Comparison of ENCODE assay signal across 1 cellular context in genomic region chr7:33108931-33109757, GRCh38.
TF ChIP-seq lines count a peak whose summit lies in the region.

Gene RP9 (minus strand): TSS chr7:33109404. CDS start chr7:33109372, 32 bp downstream.

TF ChIP-seq in HepG2, 621 proteins besides CTCF, POLR2A, EP300 and RAD21 (continued from another document and continues in another):
- TF ChIP-seq, protein P1, sequence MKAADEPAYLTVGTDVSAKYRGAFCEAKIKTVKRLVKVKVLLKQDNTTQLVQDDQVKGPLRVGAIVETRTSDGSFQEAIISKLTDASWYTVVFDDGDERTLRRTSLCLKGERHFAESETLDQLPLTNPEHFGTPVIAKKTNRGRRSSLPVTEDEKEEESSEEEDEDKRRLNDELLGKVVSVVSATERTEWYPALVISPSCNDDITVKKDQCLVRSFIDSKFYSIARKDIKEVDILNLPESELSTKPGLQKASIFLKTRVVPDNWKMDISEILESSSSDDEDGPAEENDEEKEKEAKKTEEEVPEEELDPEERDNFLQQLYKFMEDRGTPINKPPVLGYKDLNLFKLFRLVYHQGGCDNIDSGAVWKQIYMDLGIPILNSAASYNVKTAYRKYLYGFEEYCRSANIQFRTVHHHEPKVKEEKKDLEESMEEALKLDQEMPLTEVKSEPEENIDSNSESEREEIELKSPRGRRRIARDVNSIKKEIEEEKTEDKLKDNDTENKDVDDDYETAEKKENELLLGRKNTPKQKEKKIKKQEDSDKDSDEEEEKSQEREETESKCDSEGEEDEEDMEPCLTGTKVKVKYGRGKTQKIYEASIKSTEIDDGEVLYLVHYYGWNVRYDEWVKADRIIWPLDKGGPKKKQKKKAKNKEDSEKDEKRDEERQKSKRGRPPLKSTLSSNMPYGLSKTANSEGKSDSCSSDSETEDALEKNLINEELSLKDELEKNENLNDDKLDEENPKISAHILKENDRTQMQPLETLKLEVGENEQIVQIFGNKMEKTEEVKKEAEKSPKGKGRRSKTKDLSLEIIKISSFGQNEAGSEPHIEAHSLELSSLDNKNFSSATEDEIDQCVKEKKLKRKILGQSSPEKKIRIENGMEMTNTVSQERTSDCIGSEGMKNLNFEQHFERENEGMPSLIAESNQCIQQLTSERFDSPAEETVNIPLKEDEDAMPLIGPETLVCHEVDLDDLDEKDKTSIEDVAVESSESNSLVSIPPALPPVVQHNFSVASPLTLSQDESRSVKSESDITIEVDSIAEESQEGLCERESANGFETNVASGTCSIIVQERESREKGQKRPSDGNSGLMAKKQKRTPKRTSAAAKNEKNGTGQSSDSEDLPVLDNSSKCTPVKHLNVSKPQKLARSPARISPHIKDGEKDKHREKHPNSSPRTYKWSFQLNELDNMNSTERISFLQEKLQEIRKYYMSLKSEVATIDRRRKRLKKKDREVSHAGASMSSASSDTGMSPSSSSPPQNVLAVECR (CRISPR knock-in tag; IDR thresholded peaks at IDR 0.05; ENCODE audit: borderline replicate concordance), result peak; percentile 72; the same call in 1 of the 2 replicates
- no peak for TF ChIP-seq LCORL (IDR thresholded peaks at IDR 0.05)
- TF ChIP-seq LCORL (CRISPR knock-in tag; IDR thresholded peaks at IDR 0.05), result peak; percentile 55; the same call in 1 of the 2 replicates
- TF ChIP-seq NR2C2 (CRISPR knock-in tag; IDR thresholded peaks at IDR 0.05; ENCODE audit: borderline replicate concordance), result no peak
- TF ChIP-seq MED8 (CRISPR knock-in tag; IDR thresholded peaks at IDR 0.05; ENCODE audit: insufficient replicate concordance), result no peak
- peak; percentile 27; the same call in 1 of the 2 replicates for TF ChIP-seq PHF20 (CRISPR knock-in tag; IDR thresholded peaks at IDR 0.05)
- no peak for TF ChIP-seq STAT5B (CRISPR knock-in tag; IDR thresholded peaks at IDR 0.05)
- TF ChIP-seq MED13 (CRISPR knock-in tag; IDR thresholded peaks at IDR 0.05), result peak; percentile 28; the same call in 1 of the 2 replicates
- no peak for TF ChIP-seq MEIS2 (CRISPR knock-in tag; IDR thresholded peaks at IDR 0.05)
- no peak for TF ChIP-seq SP1 (IDR thresholded peaks at IDR 0.05)
- TF ChIP-seq SP1 (CRISPR knock-in tag; IDR thresholded peaks at IDR 0.05), result no peak
- TF ChIP-seq HMG20B (CRISPR knock-in tag; conservative IDR thresholded peaks at IDR 0.05), result no peak
- TF ChIP-seq ZNF878 (CRISPR knock-in tag; IDR thresholded peaks at IDR 0.05), result no peak
- TF ChIP-seq, protein P2, sequence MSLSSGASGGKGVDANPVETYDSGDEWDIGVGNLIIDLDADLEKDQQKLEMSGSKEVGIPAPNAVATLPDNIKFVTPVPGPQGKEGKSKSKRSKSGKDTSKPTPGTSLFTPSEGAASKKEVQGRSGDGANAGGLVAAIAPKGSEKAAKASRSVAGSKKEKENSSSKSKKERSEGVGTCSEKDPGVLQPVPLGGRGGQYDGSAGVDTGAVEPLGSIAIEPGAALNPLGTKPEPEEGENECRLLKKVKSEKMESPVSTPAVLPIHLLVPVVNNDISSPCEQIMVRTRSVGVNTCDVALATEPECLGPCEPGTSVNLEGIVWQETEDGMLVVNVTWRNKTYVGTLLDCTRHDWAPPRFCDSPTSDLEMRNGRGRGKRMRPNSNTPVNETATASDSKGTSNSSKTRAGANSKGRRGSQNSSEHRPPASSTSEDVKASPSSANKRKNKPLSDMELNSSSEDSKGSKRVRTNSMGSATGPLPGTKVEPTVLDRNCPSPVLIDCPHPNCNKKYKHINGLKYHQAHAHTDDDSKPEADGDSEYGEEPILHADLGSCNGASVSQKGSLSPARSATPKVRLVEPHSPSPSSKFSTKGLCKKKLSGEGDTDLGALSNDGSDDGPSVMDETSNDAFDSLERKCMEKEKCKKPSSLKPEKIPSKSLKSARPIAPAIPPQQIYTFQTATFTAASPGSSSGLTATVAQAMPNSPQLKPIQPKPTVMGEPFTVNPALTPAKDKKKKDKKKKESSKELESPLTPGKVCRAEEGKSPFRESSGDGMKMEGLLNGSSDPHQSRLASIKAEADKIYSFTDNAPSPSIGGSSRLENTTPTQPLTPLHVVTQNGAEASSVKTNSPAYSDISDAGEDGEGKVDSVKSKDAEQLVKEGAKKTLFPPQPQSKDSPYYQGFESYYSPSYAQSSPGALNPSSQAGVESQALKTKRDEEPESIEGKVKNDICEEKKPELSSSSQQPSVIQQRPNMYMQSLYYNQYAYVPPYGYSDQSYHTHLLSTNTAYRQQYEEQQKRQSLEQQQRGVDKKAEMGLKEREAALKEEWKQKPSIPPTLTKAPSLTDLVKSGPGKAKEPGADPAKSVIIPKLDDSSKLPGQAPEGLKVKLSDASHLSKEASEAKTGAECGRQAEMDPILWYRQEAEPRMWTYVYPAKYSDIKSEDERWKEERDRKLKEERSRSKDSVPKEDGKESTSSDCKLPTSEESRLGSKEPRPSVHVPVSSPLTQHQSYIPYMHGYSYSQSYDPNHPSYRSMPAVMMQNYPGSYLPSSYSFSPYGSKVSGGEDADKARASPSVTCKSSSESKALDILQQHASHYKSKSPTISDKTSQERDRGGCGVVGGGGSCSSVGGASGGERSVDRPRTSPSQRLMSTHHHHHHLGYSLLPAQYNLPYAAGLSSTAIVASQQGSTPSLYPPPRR (CRISPR knock-in tag; IDR thresholded peaks at IDR 0.05; ENCODE audit: borderline replicate concordance), result no peak
- no peak for TF ChIP-seq ZNF484 (CRISPR knock-in tag; IDR thresholded peaks at IDR 0.05; ENCODE audit: borderline replicate concordance, low read depth)
- TF ChIP-seq HOXA5 (CRISPR knock-in tag; IDR thresholded peaks at IDR 0.05), result no peak
- no peak for TF ChIP-seq ZNF496 (CRISPR knock-in tag; IDR thresholded peaks at IDR 0.05; ENCODE audit: insufficient replicate concordance)
- TF ChIP-seq ZBTB3 (CRISPR knock-in tag; IDR thresholded peaks at IDR 0.05; ENCODE audit: borderline replicate concordance, low read depth), result no peak
- TF ChIP-seq NRL (CRISPR knock-in tag; IDR thresholded peaks at IDR 0.05; ENCODE audit: borderline replicate concordance), result no peak
- no peak for TF ChIP-seq RXRB (CRISPR knock-in tag; IDR thresholded peaks at IDR 0.05; ENCODE audit: borderline replicate concordance)
- TF ChIP-seq FOXP4 (CRISPR knock-in tag; IDR thresholded peaks at IDR 0.05), result no peak
- no peak for TF ChIP-seq DNMT3B (CRISPR knock-in tag; conservative IDR thresholded peaks at IDR 0.05)
- TF ChIP-seq, protein P3, sequence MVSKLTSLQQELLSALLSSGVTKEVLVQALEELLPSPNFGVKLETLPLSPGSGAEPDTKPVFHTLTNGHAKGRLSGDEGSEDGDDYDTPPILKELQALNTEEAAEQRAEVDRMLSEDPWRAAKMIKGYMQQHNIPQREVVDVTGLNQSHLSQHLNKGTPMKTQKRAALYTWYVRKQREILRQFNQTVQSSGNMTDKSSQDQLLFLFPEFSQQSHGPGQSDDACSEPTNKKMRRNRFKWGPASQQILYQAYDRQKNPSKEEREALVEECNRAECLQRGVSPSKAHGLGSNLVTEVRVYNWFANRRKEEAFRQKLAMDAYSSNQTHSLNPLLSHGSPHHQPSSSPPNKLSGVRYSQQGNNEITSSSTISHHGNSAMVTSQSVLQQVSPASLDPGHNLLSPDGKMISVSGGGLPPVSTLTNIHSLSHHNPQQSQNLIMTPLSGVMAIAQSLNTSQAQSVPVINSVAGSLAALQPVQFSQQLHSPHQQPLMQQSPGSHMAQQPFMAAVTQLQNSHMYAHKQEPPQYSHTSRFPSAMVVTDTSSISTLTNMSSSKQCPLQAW (CRISPR knock-in tag; IDR thresholded peaks at IDR 0.05), result no peak
- no peak for TF ChIP-seq ZNF253 (CRISPR knock-in tag; IDR thresholded peaks at IDR 0.05; ENCODE audit: borderline replicate concordance)
- no peak for TF ChIP-seq ZNF121 (CRISPR knock-in tag; IDR thresholded peaks at IDR 0.05)
- TF ChIP-seq ZNF263 (CRISPR knock-in tag; IDR thresholded peaks at IDR 0.05), result no peak
- TF ChIP-seq ETV5 (CRISPR knock-in tag; IDR thresholded peaks at IDR 0.05; ENCODE audit: borderline replicate concordance), result no peak
- no peak for TF ChIP-seq TRIM24 (CRISPR knock-in tag; IDR thresholded peaks at IDR 0.05)
- TF ChIP-seq ZNF512B (CRISPR knock-in tag; IDR thresholded peaks at IDR 0.05; ENCODE audit: borderline replicate concordance), result no peak
- no peak for TF ChIP-seq ZNF775 (CRISPR knock-in tag; IDR thresholded peaks at IDR 0.05; ENCODE audit: borderline replicate concordance)
- no peak for TF ChIP-seq ZNF770 (CRISPR knock-in tag; IDR thresholded peaks at IDR 0.05)
- TF ChIP-seq TBX2 (CRISPR knock-in tag; IDR thresholded peaks at IDR 0.05; ENCODE audit: borderline replicate concordance), result no peak
- TF ChIP-seq ZNF232 (CRISPR knock-in tag; IDR thresholded peaks at IDR 0.05; ENCODE audit: borderline replicate concordance), result no peak
- TF ChIP-seq ZBTB4 (CRISPR knock-in tag; IDR thresholded peaks at IDR 0.05; ENCODE audit: borderline replicate concordance), result no peak
- no peak for TF ChIP-seq ZNF703 (CRISPR knock-in tag; IDR thresholded peaks at IDR 0.05; ENCODE audit: borderline replicate concordance)
- no peak for TF ChIP-seq ZNF660 (CRISPR knock-in tag; IDR thresholded peaks at IDR 0.05; ENCODE audit: borderline replicate concordance, low read depth)
- TF ChIP-seq NFIC (IDR thresholded peaks at IDR 0.05; ENCODE audit: low read length), result no peak
- no peak for TF ChIP-seq SRSF9 (IDR thresholded peaks at IDR 0.05; ENCODE audit: borderline replicate concordance, insufficient read depth, low read depth, low read length, poor library complexity, severe bottlenecking)
- TF ChIP-seq, protein P4, sequence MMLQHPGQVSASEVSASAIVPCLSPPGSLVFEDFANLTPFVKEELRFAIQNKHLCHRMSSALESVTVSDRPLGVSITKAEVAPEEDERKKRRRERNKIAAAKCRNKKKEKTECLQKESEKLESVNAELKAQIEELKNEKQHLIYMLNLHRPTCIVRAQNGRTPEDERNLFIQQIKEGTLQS (CRISPR knock-in tag; IDR thresholded peaks at IDR 0.05), result no peak
- TF ChIP-seq SKI (IDR thresholded peaks at IDR 0.05; ENCODE audit: partially characterized antibody), result peak; percentile 46
- TF ChIP-seq SMAD9 (CRISPR knock-in tag; IDR thresholded peaks at IDR 0.05), result no peak
